ENCODE assay signal across 11 cellular contexts in genomic region chr2:6942848-6943247, GRCh38.
"Had no signal": no experiment of that assay in that cellular context is flagged by ENCODE, and none has a peak within 500 bp of the region (broad histone marks: within the 10 kb centered on the region; RNA-seq: fewer than 3 reads in every experiment).

No MANE protein-coding gene starts in this region.

- H3K27me3 ChIP-seq: foreskin keratinocyte, sigmoid colon, SJCRH30, stomach, thyroid gland had no signal

- H3K4me3 ChIP-seq: lower lobe of right lung, sigmoid colon, SJCRH30, stomach, thyroid gland had no signal

- H3K27me3 Mint-ChIP-seq: brain had no signal

- ATAC-seq: foreskin keratinocyte, left cardiac atrium, lower lobe of right lung had no signal

- H3K9me3 Mint-ChIP-seq: naive B cell had no signal

- H3K4me1 ChIP-seq: foreskin keratinocyte, lower lobe of right lung, thyroid gland had no signal

- H3K4me3 Mint-ChIP-seq: brain, naive B cell had no signal

- H3K27ac ChIP-seq: foreskin keratinocyte, lower lobe of right lung, sigmoid colon, SJCRH30, stomach, thyroid gland, VCaP had no signal

- DNase-seq: cerebellar nuclear complex, foreskin keratinocyte, left cardiac atrium, lower lobe of right lung, naive B cell, sigmoid colon, SJCRH30, stomach, thyroid gland had no signal

- H3K9me3 ChIP-seq: lower lobe of right lung, sigmoid colon, stomach, thyroid gland had no signal

- H3K36me3 ChIP-seq: SJCRH30, thyroid gland had no signal
